32 cellular contexts compared by ENCODE assay signal in the genomic region with DNA sequence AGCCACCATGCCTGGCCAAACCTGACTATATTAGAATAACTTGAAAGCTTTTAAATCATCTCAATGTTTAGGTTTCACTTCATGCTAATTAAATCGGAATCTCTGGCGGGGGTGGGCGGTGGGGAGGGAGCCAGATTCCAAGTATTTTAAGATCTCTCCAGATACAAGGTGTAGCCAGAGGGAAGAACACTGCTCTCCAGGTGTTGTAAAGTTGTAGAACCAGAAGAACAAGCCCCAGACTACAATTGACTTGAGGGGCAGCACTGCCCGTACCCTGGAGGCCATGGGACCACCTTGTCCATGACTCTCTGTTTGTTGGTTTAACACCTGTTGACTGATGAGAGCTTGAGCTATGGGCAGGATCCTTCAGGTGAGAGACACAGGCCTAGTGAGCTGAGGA. TPM values are rescaled to one million over a fixed set of nuclear protein-coding genes. Genes with fewer than 3 reads are reported as not detected.
"Had no signal": no experiment of that assay in that cellular context is flagged by ENCODE, and none has a peak within 500 bp of the region (broad histone marks: within the 10 kb centered on the region; RNA-seq: fewer than 3 reads in every experiment).

No MANE protein-coding gene starts in this region.

- H3K36me3 ChIP-seq: adrenal gland had no signal

- H3K27ac ChIP-seq: adrenal gland, body of pancreas, epithelial cell of prostate, esophagus squamous epithelium, heart right ventricle had no signal

- ATAC-seq: activated CD8-positive, alpha-beta T cell treated with anti-CD3 and anti-CD28 coated beads for 36 hours; activated naive CD8-positive, alpha-beta T cell treated with anti-CD3 and anti-CD28 coated beads, Interleukin-2, amount 50 U/mL, for 24 hours; activated T-cell treated with anti-CD3 and anti-CD28 coated beads, Interleukin-2, amount 50 U/mL, for 4 hours; activated T-helper 17 cell treated with anti-CD3 and anti-CD28 coated beads, Interleukin-2, amount 50 U/mL, for 72 hours; body of pancreas; effector memory CD8-positive, alpha-beta T cell; gastroesophageal sphincter; heart right ventricle had no signal

- H3K4me1 ChIP-seq: adrenal gland, body of pancreas had no signal

- DNase-seq: activated CD4-positive, alpha-beta T cell treated with anti-CD3 and anti-CD28 coated beads for 48 hours; activated CD4-positive, alpha-beta T cell treated with anti-CD3 and anti-CD28 coated beads, Interleukin-2, amount 50 U/mL, for 1 hour; activated CD4-positive, alpha-beta T cell treated with anti-CD3 and anti-CD28 coated beads, Interleukin-2, amount 50 U/mL, for 48 hours; activated CD8-positive, alpha-beta memory T cell treated with anti-CD3 and anti-CD28 coated beads for 24 hours; activated CD8-positive, alpha-beta T cell treated with anti-CD3 and anti-CD28 coated beads for 36 hours; activated effector memory CD4-positive, alpha-beta T cell treated with Interleukin-2 at 50 U/mL for 16 hours; activated gamma-delta T cell treated with Interleukin-2 at 50 U/mL for 16 hours; activated naive CD4-positive, alpha-beta T cell treated with Interleukin-2 at 50 U/mL for 16 hours; activated naive CD8-positive, alpha-beta T cell treated with anti-CD3 and anti-CD28 coated beads for 36 hours; activated naive CD8-positive, alpha-beta T cell treated with anti-CD3 and anti-CD28 coated beads, Interleukin-2, amount 50 U/mL, for 24 hours; activated T-cell treated with anti-CD3 and anti-CD28 coated beads, Interleukin-2, amount 50 U/mL, for 4 hours; adrenal gland; amygdala; aorta; body of pancreas; caudate nucleus; cortex of kidney; dermis blood vessel endothelial cell; effector CD4-positive, alpha-beta T cell; effector memory CD8-positive, alpha-beta T cell; esophagus squamous epithelium; foreskin melanocyte; heart right ventricle; T-helper 2 cell had no signal

- H3K4me3 ChIP-seq: adrenal gland, body of pancreas, esophagus squamous epithelium, gastroesophageal sphincter, heart right ventricle had no signal

- H3K9me3 ChIP-seq: adrenal gland, body of pancreas, esophagus squamous epithelium, gastroesophageal sphincter, heart right ventricle had no signal

- H3K9me3 Mint-ChIP-seq: activated CD8-positive, alpha-beta T cell treated with anti-CD3 and anti-CD28 coated beads for 36 hours; activated naive CD4-positive, alpha-beta T cell treated with anti-CD3 and anti-CD28 coated beads, Interleukin-2, amount 50 U/mL, for 24 hours; activated naive CD8-positive, alpha-beta T cell treated with anti-CD3 and anti-CD28 coated beads for 36 hours; activated naive CD8-positive, alpha-beta T cell treated with anti-CD3 and anti-CD28 coated beads, Interleukin-2, amount 50 U/mL, for 24 hours; activated T-cell treated with anti-CD3 and anti-CD28 coated beads, Interleukin-2, amount 50 U/mL, for 4 hours; activated T-helper 17 cell treated with anti-CD3 and anti-CD28 coated beads, Interleukin-2, amount 50 U/mL, for 72 hours; effector memory CD8-positive, alpha-beta T cell had no signal

- H3K27me3 Mint-ChIP-seq: activated CD8-positive, alpha-beta T cell treated with anti-CD3 and anti-CD28 coated beads for 36 hours; activated naive CD4-positive, alpha-beta T cell treated with anti-CD3 and anti-CD28 coated beads, Interleukin-2, amount 50 U/mL, for 24 hours; activated naive CD8-positive, alpha-beta T cell treated with anti-CD3 and anti-CD28 coated beads for 36 hours; activated naive CD8-positive, alpha-beta T cell treated with anti-CD3 and anti-CD28 coated beads, Interleukin-2, amount 50 U/mL, for 24 hours; activated T-helper 17 cell treated with anti-CD3 and anti-CD28 coated beads, Interleukin-2, amount 50 U/mL, for 72 hours had no signal

- H3K27me3 ChIP-seq: adrenal gland, body of pancreas, esophagus squamous epithelium, gastroesophageal sphincter, heart right ventricle had no signal

- H3K36me3 Mint-ChIP-seq: activated naive CD4-positive, alpha-beta T cell treated with anti-CD3 and anti-CD28 coated beads, Interleukin-2, amount 50 U/mL, for 24 hours; activated naive CD8-positive, alpha-beta T cell treated with anti-CD3 and anti-CD28 coated beads for 36 hours had no signal

- H3K27ac Mint-ChIP-seq: activated CD8-positive, alpha-beta T cell treated with anti-CD3 and anti-CD28 coated beads for 36 hours; activated naive CD4-positive, alpha-beta T cell treated with anti-CD3 and anti-CD28 coated beads, Interleukin-2, amount 50 U/mL, for 24 hours; activated naive CD8-positive, alpha-beta T cell treated with anti-CD3 and anti-CD28 coated beads for 36 hours; activated naive CD8-positive, alpha-beta T cell treated with anti-CD3 and anti-CD28 coated beads, Interleukin-2, amount 50 U/mL, for 24 hours; activated T-helper 17 cell treated with anti-CD3 and anti-CD28 coated beads, Interleukin-2, amount 50 U/mL, for 72 hours; effector memory CD8-positive, alpha-beta T cell had no signal

- H3K4me3 Mint-ChIP-seq: activated CD8-positive, alpha-beta T cell treated with anti-CD3 and anti-CD28 coated beads for 36 hours; activated naive CD4-positive, alpha-beta T cell treated with anti-CD3 and anti-CD28 coated beads, Interleukin-2, amount 50 U/mL, for 24 hours; activated naive CD8-positive, alpha-beta T cell treated with anti-CD3 and anti-CD28 coated beads for 36 hours; activated naive CD8-positive, alpha-beta T cell treated with anti-CD3 and anti-CD28 coated beads, Interleukin-2, amount 50 U/mL, for 24 hours; activated T-cell treated with anti-CD3 and anti-CD28 coated beads, Interleukin-2, amount 50 U/mL, for 4 hours; activated T-helper 17 cell treated with anti-CD3 and anti-CD28 coated beads, Interleukin-2, amount 50 U/mL, for 72 hours; effector memory CD8-positive, alpha-beta T cell had no signal

- H3K4me1 Mint-ChIP-seq: activated T-helper 17 cell treated with anti-CD3 and anti-CD28 coated beads, Interleukin-2, amount 50 U/mL, for 72 hours had no signal

RNA-seq across cellular contexts. Expression of a gene that starts 33.1 kb away (rescaled TPM):
- total RNA-seq: activated CD8-positive, alpha-beta T cell treated with anti-CD3 and anti-CD28 coated beads for 36 hours; activated naive CD8-positive, alpha-beta T cell treated with anti-CD3 and anti-CD28 coated beads for 36 hours; activated T-cell treated with anti-CD3 and anti-CD28 coated beads, Interleukin-2, amount 50 U/mL, for 4 hours; activated T-helper 17 cell treated with anti-CD3 and anti-CD28 coated beads, Interleukin-2, amount 50 U/mL, for 72 hours; aorta; chondrocyte; dermis blood vessel endothelial cell; endothelial cell of umbilical vein; glomerular endothelial cell; heart right ventricle; T-helper 1 cell treated with Interleukin-12 subunit alpha and Interleukin-12 subunit beta and Interleukin-4 antibody, amounts not matched to agents 30 ng/mL and 1 ng/mL, for 36 hours had no signal
